9 cellular contexts compared by ENCODE assay signal in the genomic region with DNA sequence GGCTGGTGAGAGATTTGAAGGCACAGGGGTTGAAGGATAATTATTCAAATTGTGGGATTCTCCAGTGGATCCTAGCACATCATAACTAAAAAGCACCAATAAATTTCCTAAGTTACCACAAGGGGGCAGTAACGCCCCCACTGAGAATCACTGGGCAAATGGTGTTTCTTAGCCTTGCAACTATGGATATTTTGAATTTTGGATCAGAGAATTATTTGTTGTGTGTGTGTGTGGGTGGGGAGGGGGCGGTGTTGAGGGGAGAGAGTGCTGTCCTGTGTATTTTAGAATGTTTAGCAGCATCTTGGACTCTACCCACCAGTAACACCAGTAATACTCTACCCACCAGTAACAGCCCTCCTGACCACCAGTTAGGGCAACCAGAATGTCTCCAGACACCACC.
DNase-seq lines count a peak whose midpoint lies in the region; TF ChIP-seq lines count a peak whose summit lies in the region.
"Had no signal": no experiment of that assay in that cellular context is flagged by ENCODE, and none has a peak within 500 bp of the region (broad histone marks: within the 10 kb centered on the region; RNA-seq: fewer than 3 reads in every experiment).

No MANE protein-coding gene starts in this region.

- no peaks in the 10 kb centered on the region for H3K27me3 Mint-ChIP-seq in activated T-helper 2 cell treated with anti-CD3 and anti-CD28 coated beads, Interferon-gamma antibody, Interleukin-2, Interleukin-4, amounts not matched to agents 10 μg/mL and 5 μg/mL and 100 μg/mL, durations not matched to agents 14 hours and 24 hours and 36 hours (ENCODE audit: low read depth)

- H3K9ac ChIP-seq in KMS-11: no peak overlapping the region

- H3K4me3 ChIP-seq in KMS-11 (IDR thresholded peaks at IDR 0.05; ENCODE audit: insufficient read depth, low read depth, low read length): no peak overlapping the region
- H3K4me3 ChIP-seq in effector memory CD4-positive, alpha-beta T cell (ENCODE audit: insufficient read depth, low read depth, low read length, poor library complexity, severe bottlenecking): no peak overlapping the region
- H3K4me3 ChIP-seq: SJSA1 had no signal

- H3K4me1 Mint-ChIP-seq in activated T-helper 2 cell treated with anti-CD3 and anti-CD28 coated beads, Interferon-gamma antibody, Interleukin-2, Interleukin-4, amounts not matched to agents 10 μg/mL and 5 μg/mL and 100 μg/mL, durations not matched to agents 14 hours and 24 hours and 36 hours (ENCODE audit: low read depth): no peaks in the 10 kb centered on the region

- no peaks in the 10 kb centered on the region for H3K27me3 ChIP-seq in KMS-11 (ENCODE audit: insufficient read depth, low read depth)
- no peaks in the 10 kb centered on the region for H3K27me3 ChIP-seq in effector memory CD4-positive, alpha-beta T cell (replicated peaks; ENCODE audit: control insufficient read depth, insufficient read depth, low read length, poor library complexity, severe bottlenecking)
- H3K27me3 ChIP-seq: SJSA1 had no signal

- no peaks in the 10 kb centered on the region for H3K36me3 ChIP-seq in KMS-11 (ENCODE audit: insufficient read depth)
- no peaks in the 10 kb centered on the region for H3K36me3 ChIP-seq in effector memory CD4-positive, alpha-beta T cell (ENCODE audit: control insufficient read depth, insufficient read depth, low read length)
- H3K36me3 ChIP-seq: SJSA1 had no signal

- peak; percentile 94 for TF ChIP-seq CTCF in KMS-11 (conservative IDR thresholded peaks at IDR 0.05; ENCODE audit: low read depth, low read length)

- intact Hi-C loops in activated T-helper 2 cell treated with anti-CD3 and anti-CD28 coated beads, Interferon-gamma antibody, Interleukin-2, Interleukin-4, amounts not matched to agents 10 μg/mL and 5 μg/mL and 100 μg/mL, durations not matched to agents 14 hours and 24 hours and 36 hours (cut with micrococcal nuclease): no loop called here

- no peak overlapping the region for H3K27ac ChIP-seq in KMS-11
- H3K27ac ChIP-seq in effector memory CD4-positive, alpha-beta T cell (ENCODE audit: insufficient read depth, low read length, poor library complexity, severe bottlenecking): no peak overlapping the region
- H3K27ac ChIP-seq: SJSA1 had no signal

- no peak overlapping the region for H2AFZ ChIP-seq in KMS-11 (ENCODE audit: low read depth)

- no peak overlapping the region for H3K4me3 Mint-ChIP-seq in activated T-helper 2 cell treated with anti-CD3 and anti-CD28 coated beads, Interferon-gamma antibody, Interleukin-2, Interleukin-4, amounts not matched to agents 10 μg/mL and 5 μg/mL and 100 μg/mL, durations not matched to agents 14 hours and 24 hours and 36 hours (ENCODE audit: low read depth)

- no peaks in the 10 kb centered on the region for H3K79me2 ChIP-seq in KMS-11 (ENCODE audit: insufficient read depth, low read depth)

- H3K9me3 Mint-ChIP-seq in activated T-helper 2 cell treated with anti-CD3 and anti-CD28 coated beads, Interferon-gamma antibody, Interleukin-2, Interleukin-4, amounts not matched to agents 10 μg/mL and 5 μg/mL and 100 μg/mL, durations not matched to agents 14 hours and 24 hours and 36 hours: no peaks in the 10 kb centered on the region

- H3K9me3 ChIP-seq in effector memory CD4-positive, alpha-beta T cell (ENCODE audit: control insufficient read depth, low read length): no peaks in the 10 kb centered on the region
- H3K9me3 ChIP-seq: SJSA1 had no signal

- no peaks in the 10 kb centered on the region for H4K20me1 ChIP-seq in KMS-11 (ENCODE audit: insufficient read depth)

- no peak overlapping the region for H3K27ac Mint-ChIP-seq in activated T-helper 2 cell treated with anti-CD3 and anti-CD28 coated beads, Interferon-gamma antibody, Interleukin-2, Interleukin-4, amounts not matched to agents 10 μg/mL and 5 μg/mL and 100 μg/mL, durations not matched to agents 14 hours and 24 hours and 36 hours

- H3K36me3 Mint-ChIP-seq in activated T-helper 2 cell treated with anti-CD3 and anti-CD28 coated beads, Interferon-gamma antibody, Interleukin-2, Interleukin-4, amounts not matched to agents 10 μg/mL and 5 μg/mL and 100 μg/mL, durations not matched to agents 14 hours and 24 hours and 36 hours (ENCODE audit: low read depth): no peaks in the 10 kb centered on the region

- DNase-seq in COLO829 (ENCODE audit: low spot score) (peak; percentile 35), GM19240 (ENCODE audit: insufficient read length, low spot score) (peak; percentile 16), astrocyte of the hippocampus (ENCODE audit: low read depth, low spot score) (peak; percentile 61), left kidney (ENCODE audit: low read depth, low spot score) (peak; percentile 73)
- no peak for DNase-seq in activated T-helper 2 cell treated with anti-CD3 and anti-CD28 coated beads, Interferon-gamma antibody, Interleukin-2, Interleukin-4, amounts not matched to agents 10 μg/mL and 5 μg/mL and 100 μg/mL, durations not matched to agents 14 hours and 24 hours and 36 hours (ENCODE audit: low spot score)
- no peak for DNase-seq in effector memory CD4-positive, alpha-beta T cell
- DNase-seq in activated effector memory CD4-positive, alpha-beta T cell treated with Interleukin-2 at 50 U/mL for 16 hours: no peak

- H3K4me1 ChIP-seq in KMS-11 (ENCODE audit: low read depth, poor library complexity, severe bottlenecking): no peaks in the 10 kb centered on the region
- no peaks in the 10 kb centered on the region for H3K4me1 ChIP-seq in effector memory CD4-positive, alpha-beta T cell (ENCODE audit: control insufficient read depth, insufficient read depth, low read length, poor library complexity, severe bottlenecking)
- H3K4me1 ChIP-seq: SJSA1 had no signal

- no peak overlapping the region for H3K4me2 ChIP-seq in KMS-11

Comparison
In these comparisons a context has a peak if more than half of its experiments do, and no peak if none do; other contexts are left out.
1. DNase-seq: peak in COLO829 (single experiment), GM19240 (single experiment), astrocyte of the hippocampus (single experiment) and left kidney (single experiment); none in activated T-helper 2 cell treated with anti-CD3 and anti-CD28 coated beads, Interferon-gamma antibody, Interleukin-2, Interleukin-4, amounts not matched to agents 10 μg/mL and 5 μg/mL and 100 μg/mL, durations not matched to agents 14 hours and 24 hours and 36 hours (single experiment), effector memory CD4-positive, alpha-beta T cell (0 of 3) and activated effector memory CD4-positive, alpha-beta T cell treated with Interleukin-2 at 50 U/mL for 16 hours (single experiment).